Comparison of ENCODE assay signal across 30 cellular contexts in the genomic region with DNA sequence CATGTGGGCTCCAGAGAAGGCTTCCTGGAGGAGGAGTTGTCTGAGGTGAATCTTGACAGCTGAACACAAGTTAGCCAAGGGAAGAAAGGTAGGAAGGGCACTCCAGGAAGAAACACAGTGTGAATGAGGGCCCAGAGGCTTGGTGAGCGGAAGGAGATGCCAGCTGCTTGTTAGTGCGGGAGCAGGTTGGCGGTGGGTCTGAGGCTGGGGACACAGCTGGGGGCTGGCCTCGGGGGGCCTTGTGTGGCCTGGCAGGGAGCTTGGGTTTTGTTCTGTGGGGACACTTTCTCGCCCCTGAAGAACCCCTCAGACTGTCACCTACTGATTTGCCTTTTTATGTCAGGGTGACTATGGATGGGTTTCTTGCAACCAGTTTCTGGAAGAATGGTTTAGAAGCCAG.
"Had no signal": no experiment of that assay in that cellular context is flagged by ENCODE, and none has a peak within 500 bp of the region (broad histone marks: within the 10 kb centered on the region; RNA-seq: fewer than 3 reads in every experiment).

No MANE protein-coding gene starts in this region.

- H3K4me3 ChIP-seq: heart left ventricle, left ventricle myocardium inferior, mucosa of descending colon, testis, thyroid gland, transverse colon, upper lobe of left lung had no signal

- H3K4me1 ChIP-seq: parathyroid adenoma, testis, thyroid gland, transverse colon, upper lobe of left lung had no signal

- H3K4me1 Mint-ChIP-seq: immature natural killer cell; memory B cell; naive thymus-derived CD4-positive, alpha-beta T cell; stimulated activated memory B cell treated with anti-CD40 and anti-IgM and Interleukin-4, amounts not matched to agents 10 μg/mL and 1 μg/mL and 100 μg/mL, for 72 hours; stimulated activated naive CD8-positive, alpha-beta T cell treated with anti-CD3 and anti-CD28 coated beads, Interleukin-15, amount 100 ng/mL, for 72 hours had no signal

- H3K27ac Mint-ChIP-seq: memory B cell; naive thymus-derived CD4-positive, alpha-beta T cell; natural killer cell treated with Interleukin-12 subunit alpha and Interleukin-12 subunit beta and Interleukin-15 and Interleukin-18, amount 100 ng/mL, for 72 hours; progenitor cell of endocrine pancreas; stimulated activated memory B cell treated with anti-CD40 and anti-IgM and Interleukin-4, amounts not matched to agents 10 μg/mL and 1 μg/mL and 100 μg/mL, for 72 hours; stimulated activated naive CD8-positive, alpha-beta T cell treated with anti-CD3 and anti-CD28 coated beads, Interleukin-15, amount 100 ng/mL, for 72 hours had no signal

- H3K9ac ChIP-seq: parathyroid adenoma had no signal

- ATAC-seq: heart left ventricle; left colon; mucosa of descending colon; naive thymus-derived CD4-positive, alpha-beta T cell; natural killer cell treated with Interleukin-12 subunit alpha and Interleukin-12 subunit beta and Interleukin-15 and Interleukin-18, amount 100 ng/mL, for 72 hours; right cardiac atrium; sciatic nerve; stimulated activated memory B cell treated with anti-CD40 and anti-IgM and Interleukin-4, amounts not matched to agents 10 μg/mL and 1 μg/mL and 100 μg/mL, for 72 hours; stimulated activated naive CD8-positive, alpha-beta T cell treated with anti-CD3 and anti-CD28 coated beads, Interleukin-15, amount 100 ng/mL, for 72 hours had no signal

- H3K36me3 ChIP-seq: heart left ventricle, left ventricle myocardium inferior, thyroid gland, transverse colon, upper lobe of left lung had no signal

- H2AFZ ChIP-seq: parathyroid adenoma had no signal

- H3K9me3 Mint-ChIP-seq: memory B cell; naive thymus-derived CD4-positive, alpha-beta T cell; natural killer cell treated with Interleukin-12 subunit alpha and Interleukin-12 subunit beta and Interleukin-15 and Interleukin-18, amount 100 ng/mL, for 72 hours; stimulated activated memory B cell treated with anti-CD40 and anti-IgM and Interleukin-4, amounts not matched to agents 10 μg/mL and 1 μg/mL and 100 μg/mL, for 72 hours; stimulated activated naive CD8-positive, alpha-beta T cell treated with anti-CD3 and anti-CD28 coated beads, Interleukin-15, amount 100 ng/mL, for 72 hours had no signal

- H3K9me3 ChIP-seq: heart left ventricle, left ventricle myocardium inferior, mucosa of descending colon, testis, thyroid gland, transverse colon, upper lobe of left lung had no signal

- H3K27ac ChIP-seq: heart left ventricle, left ventricle myocardium inferior, parathyroid adenoma, testis, thyroid gland, transverse colon, upper lobe of left lung had no signal

- H3K27me3 ChIP-seq: testis, thyroid gland, upper lobe of left lung had no signal

- H3K79me2 ChIP-seq: parathyroid adenoma had no signal

- H3K4me3 Mint-ChIP-seq: immature natural killer cell; memory B cell; naive thymus-derived CD4-positive, alpha-beta T cell; natural killer cell treated with Interleukin-12 subunit alpha and Interleukin-12 subunit beta and Interleukin-15 and Interleukin-18, amount 100 ng/mL, for 72 hours; stimulated activated memory B cell treated with anti-CD40 and anti-IgM and Interleukin-4, amounts not matched to agents 10 μg/mL and 1 μg/mL and 100 μg/mL, for 72 hours; stimulated activated naive CD8-positive, alpha-beta T cell treated with anti-CD3 and anti-CD28 coated beads, Interleukin-15, amount 100 ng/mL, for 72 hours had no signal

- H3K36me3 Mint-ChIP-seq: immature natural killer cell; memory B cell; naive thymus-derived CD4-positive, alpha-beta T cell; natural killer cell treated with Interleukin-12 subunit alpha and Interleukin-12 subunit beta and Interleukin-15 and Interleukin-18, amount 100 ng/mL, for 72 hours; stimulated activated memory B cell treated with anti-CD40 and anti-IgM and Interleukin-4, amounts not matched to agents 10 μg/mL and 1 μg/mL and 100 μg/mL, for 72 hours had no signal

- DNase-seq: heart left ventricle; hypothalamus; immature natural killer cell; kidney; left colon; left ventricle myocardium inferior; midbrain; mucosa of descending colon; naive thymus-derived CD4-positive, alpha-beta T cell; nucleus accumbens; retina; right cardiac atrium; small intestine; stimulated activated CD4-positive, alpha-beta T cell treated with anti-CD3 and anti-CD28 coated beads, Interleukin-1b, Interleukin-23, amount 100 ng/mL, for 48 hours; stimulated activated CD4-positive, alpha-beta T cell treated with anti-CD3 and anti-CD28 coated beads, Interleukin-2, amount 100 ng/mL, for 48 hours; stimulated activated CD4-positive, alpha-beta T cell treated with anti-CD3 and anti-CD28 coated beads, Interleukin-4, amount 100 ng/mL, for 4 hours; stimulated activated CD8-positive, alpha-beta memory T cell treated with anti-CD3 and anti-CD28 coated beads, Interleukin-4, amount 100 ng/mL, for 48 hours; stimulated activated naive CD4-positive, alpha-beta T cell treated with Interleukin-2 at 50 U/mL for 16 hours; stimulated activated naive CD8-positive, alpha-beta T cell treated with anti-CD3 and anti-CD28 coated beads, Interleukin-15, amount 100 ng/mL, for 72 hours; substantia nigra; testis; thyroid gland; transverse colon; upper lobe of left lung had no signal
